1 cellular context compared by ENCODE assay signal in genomic region chr3:29429055-29429454, GRCh38.
A peak's percentile ranks its signal among the peaks of the same experiment; 100 is the strongest.
TF ChIP-seq lines count a peak whose summit lies in the region.

No MANE protein-coding gene starts in this region.

TF ChIP-seq in HepG2, 621 proteins besides CTCF, POLR2A, EP300 and RAD21:
- no peak for TF ChIP-seq KDM4B (CRISPR knock-in tag; IDR thresholded peaks at IDR 0.05)
- TF ChIP-seq MAFK (conservative IDR thresholded peaks at IDR 0.05 in 1 of 2, IDR thresholded peaks at IDR 0.05 in 1 of 2; ENCODE audit: low read length in 2 of 2): peak; percentile 67 to 77; a peak in 3 of 4 replicates
- peak; percentile 72 for TF ChIP-seq MAFF (IDR thresholded peaks at IDR 0.05; ENCODE audit: low read depth, low read length)
